8 cellular contexts compared by ENCODE assay signal in genomic region chr17:57947369-57947768, GRCh38. TPM values are rescaled to one million over a fixed set of nuclear protein-coding genes. Genes with fewer than 3 reads are reported as not detected.
DNase-seq lines count a peak whose midpoint lies in the region; ATAC-seq and TF ChIP-seq lines count a peak whose summit lies in the region.

No MANE protein-coding gene starts in this region.

- peak overlapping the region in 9 of 10 experiments; percentile 14 to 61 (median 42); a peak in 13 of 20 replicates for H3K4me3 ChIP-seq in BLaER1 treated with 17β-estradiol and CSF1 and Interleukin-3, amounts not matched to agents 10 nM and 100 nM
- no peak overlapping the region for H3K4me3 ChIP-seq in PC-9
- peak overlapping the region; percentile 71 for H3K4me3 ChIP-seq in endocrine pancreas (ENCODE audit: control insufficient read depth, insufficient read depth, low read length)
- H3K4me3 ChIP-seq in parathyroid adenoma (ENCODE audit: low read depth, low read length): no peak overlapping the region

- intact Hi-C loops in PC-9 (cut with micrococcal nuclease; ENCODE audit: unreplicated experiment): loop anchor here (5.0 kb wide), 1 partner anchor 85 kb away; no protein-coding TSS in a partner anchor

- POLR2A ChIA-PET in PC-9 (lab: Charles Lee; ENCODE audit: unreplicated experiment): interaction anchor here (0.5 to 0.8 kb wide), 6 partner anchors 12 to 1265 kb away, joined by 3 to 25 read pairs (median 6); no protein-coding TSS in a partner anchor

- TF ChIP-seq CTCF in PC-9 (conservative IDR thresholded peaks at IDR 0.05) (no peak), parathyroid adenoma (IDR thresholded peaks at IDR 0.05) (no peak)

- H3K4me1 ChIP-seq in BLaER1 treated with 17β-estradiol and CSF1 and Interleukin-3, amounts not matched to agents 10 nM and 100 nM: peaks cover 82 to 97% (median 89%) of the 10 kb centered on the region in 10 experiments
- H3K4me1 ChIP-seq in PC-9 (replicated peaks; ENCODE audit: insufficient read depth) (peaks cover 68% of the 10 kb centered on the region), endocrine pancreas (ENCODE audit: control insufficient read depth, insufficient read depth, low read length) (peaks cover 8% of the 10 kb centered on the region), parathyroid adenoma (no peaks in the 10 kb centered on the region)

- no peaks in the 10 kb centered on the region for H3K36me3 ChIP-seq in BLaER1 treated with 17β-estradiol and CSF1 and Interleukin-3, amounts not matched to agents 10 nM and 100 nM
- H3K36me3 ChIP-seq in PC-9 (ENCODE audit: low read depth) (no peaks in the 10 kb centered on the region), endocrine pancreas (ENCODE audit: control insufficient read depth, insufficient read depth, low read length) (no peaks in the 10 kb centered on the region), parathyroid adenoma (ENCODE audit: control insufficient read depth, insufficient read depth, low read length) (no peaks in the 10 kb centered on the region)

- ATAC-seq in left lobe of liver: no peak

- no TSS peak for BruUV-seq in PC-9 (replicated peaks; lab: Mats Ljungman, UMichigan)

- no peaks in the 10 kb centered on the region; a peak in 2 of 22 replicates for H4K20me1 ChIP-seq in BLaER1 treated with 17β-estradiol and CSF1 and Interleukin-3, amounts not matched to agents 10 nM and 100 nM
- H4K20me1 ChIP-seq in PC-9 (ENCODE audit: insufficient read depth): no peaks in the 10 kb centered on the region

- no peaks in the 10 kb centered on the region for H3K9me3 ChIP-seq in BLaER1 treated with 17β-estradiol and CSF1 and Interleukin-3, amounts not matched to agents 10 nM and 100 nM (replicated peaks in 1 of 11)
- no peaks in the 10 kb centered on the region for H3K9me3 ChIP-seq in PC-9 (ENCODE audit: insufficient read depth, low read depth)
- H3K9me3 ChIP-seq in endocrine pancreas (ENCODE audit: control insufficient read depth, low read length): no peaks in the 10 kb centered on the region
- H3K9me3 ChIP-seq in parathyroid adenoma (ENCODE audit: control insufficient read depth, low read length): no peaks in the 10 kb centered on the region

- H2AFZ ChIP-seq in PC-9: no peak overlapping the region
- H2AFZ ChIP-seq in parathyroid adenoma: no peak overlapping the region

- CTCF ChIA-PET in PC-9 (lab: Charles Lee): interaction anchor here (0.9 to 1.9 kb wide), 3 partner anchors 43 to 72 kb away, joined by 4 to 7 read pairs (median 5); no protein-coding TSS in a partner anchor

- peak overlapping the region; percentile 23 to 65 (median 49); a peak in 17 of 22 replicates for H3K9ac ChIP-seq in BLaER1 treated with 17β-estradiol and CSF1 and Interleukin-3, amounts not matched to agents 10 nM and 100 nM
- H3K9ac ChIP-seq in endocrine pancreas (ENCODE audit: control insufficient read depth, insufficient read depth, low read length) (no peak overlapping the region), parathyroid adenoma (no peak overlapping the region)

- peak overlapping the region; percentile 29 to 73 (median 59); a peak in 21 of 22 replicates for H3K27ac ChIP-seq in BLaER1 treated with 17β-estradiol and CSF1 and Interleukin-3, amounts not matched to agents 10 nM and 100 nM
- peak overlapping the region; percentile 95 for H3K27ac ChIP-seq in PC-9
- H3K27ac ChIP-seq in parathyroid adenoma: peak overlapping the region; percentile 6

- H3K27me3 ChIP-seq in BLaER1 treated with 17β-estradiol and CSF1 and Interleukin-3, amounts not matched to agents 10 nM and 100 nM: peaks cover 0 to under 1% (median 0%) of the 10 kb centered on the region in 11 experiments; a peak in 2 of 22 replicates
- H3K27me3 ChIP-seq in PC-9 (ENCODE audit: insufficient read depth, low read depth): no peaks in the 10 kb centered on the region
- no peaks in the 10 kb centered on the region for H3K27me3 ChIP-seq in endocrine pancreas (ENCODE audit: control insufficient read depth, insufficient read depth, low read length)
- no peaks in the 10 kb centered on the region for H3K27me3 ChIP-seq in parathyroid adenoma (ENCODE audit: control insufficient read depth, insufficient read depth, low read length)

- peaks cover 46% of the 10 kb centered on the region for H3F3A ChIP-seq in PC-9 (ENCODE audit: insufficient read depth, low read depth)

- peak overlapping the region; percentile 82 to 97 (median 88) for H3K4me2 ChIP-seq in BLaER1 treated with 17β-estradiol and CSF1 and Interleukin-3, amounts not matched to agents 10 nM and 100 nM
- H3K4me2 ChIP-seq in PC-9 (peak overlapping the region; percentile 68; the same call in 1 of the 2 replicates), parathyroid adenoma (ENCODE audit: low read length) (no peak overlapping the region)

- H3K79me2 ChIP-seq in PC-9 (ENCODE audit: low read depth) (peaks cover 56% of the 10 kb centered on the region), parathyroid adenoma (no peaks in the 10 kb centered on the region)

- no peaks in the 10 kb centered on the region for H3K9me2 ChIP-seq in PC-9 (ENCODE audit: insufficient read depth)

- DNase-seq in PC-9 (no peak), DMS153 treated with DMSO at 0.1 percent for 48 hours (lab: John Stamatoyannopoulos, UW; ENCODE audit: unreplicated experiment) (no peak), NCI-H128 (lab: John Stamatoyannopoulos, UW; ENCODE audit: unreplicated experiment) (no peak), left lobe of liver (ENCODE audit: low spot score) (no peak), H4 (ENCODE audit: low spot score) (no peak)

RNA-seq across cellular contexts. Expression of gene CUEDC1, which starts 7.8 kb away (rescaled TPM):
- total RNA-seq in PC-9 (2021): 60.7 and 61.4 TPM in 2 replicates
- total RNA-seq in left lobe of liver: 8.1 TPM
- total RNA-seq in H4 (2014; rRNA removed; shearing (Covaris generic)): 7.4 and 8.1 TPM in 2 replicates

RNA-seq across cellular contexts. Expression of gene VEZF1, which starts 40.7 kb away (rescaled TPM):
- total RNA-seq in PC-9 (2021): 29.9 and 50.9 TPM in 2 replicates
- total RNA-seq in left lobe of liver: 12.5 TPM
- total RNA-seq in H4 (2014; rRNA removed; shearing (Covaris generic)): 50.4 and 60.6 TPM in 2 replicates

RNA-seq across cellular contexts. Expression of gene SRSF1, which starts 59.7 kb away (rescaled TPM):
- total RNA-seq in PC-9 (2021) (210 and 278 TPM in 2 replicates), left lobe of liver (81.6 TPM)
- total RNA-seq in H4 (2014; rRNA removed; shearing (Covaris generic)): 432 and 491 TPM in 2 replicates

Comparison
In these comparisons a context has a peak if more than half of its experiments do, and no peak if none do; other contexts are left out.
1. H3K27ac ChIP-seq: peak in every context shown above with its lines; median percentile 95 in PC-9; 59 in BLaER1 treated with 17β-estradiol and CSF1 and Interleukin-3, amounts not matched to agents 10 nM and 100 nM; 6 in parathyroid adenoma.
2. H3K4me3 ChIP-seq: peak in BLaER1 treated with 17β-estradiol and CSF1 and Interleukin-3, amounts not matched to agents 10 nM and 100 nM (9 of 10) and endocrine pancreas (single experiment); none in PC-9 (single experiment) and parathyroid adenoma (single experiment).
3. H3K9ac ChIP-seq: peak in BLaER1 treated with 17β-estradiol and CSF1 and Interleukin-3, amounts not matched to agents 10 nM and 100 nM (11 of 11); none in endocrine pancreas (single experiment) and parathyroid adenoma (single experiment).